ENCODE assay signal across 1 cellular context in genomic region chr11:66851698-66852465, GRCh38.
TF ChIP-seq lines count a peak whose summit lies in the region.

No MANE protein-coding gene starts in this region.

TF ChIP-seq in HCT116, 20 proteins besides CTCF, POLR2A, EP300 and RAD21 (continued from another document):
- TF ChIP-seq REST (IDR thresholded peaks at IDR 0.05; ENCODE audit: low read depth) (no peak), POLR2AphosphoS5 (IDR thresholded peaks at IDR 0.05; ENCODE audit: low read depth, low read length) (no peak), JUND (IDR thresholded peaks at IDR 0.05) (no peak)
